8 cellular contexts compared by ENCODE assay signal in the genomic region with DNA sequence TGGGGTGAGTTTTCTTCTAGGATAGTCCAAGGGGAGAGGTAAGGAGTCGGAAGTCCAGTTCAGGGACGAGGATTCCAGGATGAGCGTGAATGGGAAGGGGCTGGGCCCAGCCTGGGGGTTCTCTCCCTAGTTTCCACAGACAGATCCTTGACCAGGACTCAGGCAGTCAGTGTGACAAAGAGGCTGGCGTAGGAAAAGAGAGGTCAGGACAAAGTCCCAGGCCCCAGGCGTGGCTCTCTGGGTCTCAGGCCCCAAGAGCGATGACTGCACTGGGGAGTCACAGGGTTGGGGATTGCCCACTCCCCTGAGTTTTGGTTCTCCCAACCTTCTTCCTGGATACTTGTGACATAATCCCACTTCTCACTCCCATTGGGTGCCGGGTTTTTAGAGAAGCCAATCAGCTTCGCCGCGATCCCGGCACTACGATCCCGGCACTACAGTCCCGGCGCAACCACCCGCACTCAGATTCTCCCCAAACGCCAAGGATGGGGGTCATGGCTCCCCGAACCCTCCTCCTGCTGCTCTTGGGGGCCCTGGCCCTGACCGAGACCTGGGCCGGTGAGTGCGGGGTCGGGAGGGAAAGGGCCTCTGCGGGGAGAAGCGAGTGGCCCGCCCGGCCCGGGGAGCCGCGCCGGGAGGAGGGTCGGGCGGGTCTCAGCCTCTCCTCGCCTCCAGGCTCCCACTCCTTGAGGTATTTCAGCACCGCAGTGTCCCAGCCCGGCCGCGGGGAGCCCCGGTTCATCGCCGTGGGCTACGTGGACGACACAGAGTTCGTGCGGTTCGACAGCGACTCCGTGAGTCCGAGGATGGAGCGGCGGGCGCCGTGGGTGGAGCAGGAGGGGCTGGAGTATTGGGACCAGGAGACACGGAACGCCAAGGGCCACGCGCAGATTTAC. TPM values are rescaled to one million over a fixed set of nuclear protein-coding genes. Genes with fewer than 3 reads are reported as not detected.
DNase-seq lines count a peak whose midpoint lies in the region; ATAC-seq and TF ChIP-seq lines count a peak whose summit lies in the region.

No MANE protein-coding gene starts in this region.

- no peak for TF ChIP-seq EP300 in transverse colon (IDR thresholded peaks at IDR 0.05; ENCODE audit: low read depth)

- H3K36me3 Mint-ChIP-seq in activated naive CD8-positive, alpha-beta T cell treated with anti-CD3 and anti-CD28 coated beads, Interleukin-2, amount 10 ng/mL, durations not matched to agents 7 days and 5 days = peaks cover 2% of the 10 kb centered on the region

- intact Hi-C loops in cardiac septum (cut with DNase I) = no loop called here
- intact Hi-C loops in transverse colon (cut with DNase I; ENCODE audit: low total_unique reads) = no loop called here

- H3K4me2 ChIP-seq in parathyroid adenoma (ENCODE audit: low read length) = peak overlapping the region; percentile 73

- peak; percentile 40 for DNase-seq in DMS 273 treated with DMSO at 0.1 percent for 48 hours (lab: John Stamatoyannopoulos, UW)
- DNase-seq in SKM-1 (lab: John Stamatoyannopoulos, UW; ENCODE audit: unreplicated experiment) = peak; percentile 16
- peak; percentile 65 for DNase-seq in activated naive CD8-positive, alpha-beta T cell treated with anti-CD3 and anti-CD28 coated beads, Interleukin-2, amount 10 ng/mL, durations not matched to agents 7 days and 5 days
- peak; percentile 83 for DNase-seq in cardiac septum (ENCODE audit: low spot score)
- DNase-seq in transverse colon = peak; percentile 70

- in situ Hi-C loops in transverse colon (cut with MboI; ENCODE audit: low pct_ligation_motif_present in 1 of 4, low pct_unique_long_range_greater_than_20kb in 1 of 4, low sequenced_read_pairs in 3 of 4) = no loop called here

- H3K9me3 ChIP-seq in HUES64 (ENCODE audit: insufficient read depth, low read depth, low read length) = no peaks in the 10 kb centered on the region
- no peaks in the 10 kb centered on the region for H3K9me3 ChIP-seq in parathyroid adenoma (ENCODE audit: control insufficient read depth, low read length)
- H3K9me3 ChIP-seq in transverse colon = no peaks in the 10 kb centered on the region

- H3K27ac ChIP-seq in HUES64 (ENCODE audit: low read depth, low read length) (no peak overlapping the region), parathyroid adenoma (peak overlapping the region; percentile 45), transverse colon (peak overlapping the region; percentile 57 to 88 (median 78))

- 4% methylated on average over 56 of the region's 56 CpGs for WGBS in HUES64
- 2 to 30% methylated on average over 2 to 46 of the region's 56 CpGs for WGBS in transverse colon (ENCODE audit: low coverage in 1 of 2), 2 donors

- H3K27me3 ChIP-seq in HUES64 (ENCODE audit: insufficient read depth, low read length) (peaks cover 21% of the 10 kb centered on the region), parathyroid adenoma (ENCODE audit: control insufficient read depth, insufficient read depth, low read length) (no peaks in the 10 kb centered on the region), transverse colon (peaks cover 35% of the 10 kb centered on the region)

- no peaks in the 10 kb centered on the region for H3K79me2 ChIP-seq in parathyroid adenoma

- H3K27ac Mint-ChIP-seq in activated naive CD8-positive, alpha-beta T cell treated with anti-CD3 and anti-CD28 coated beads, Interleukin-2, amount 10 ng/mL, durations not matched to agents 7 days and 5 days = peak overlapping the region; percentile 76

- peak overlapping the region; percentile 82 for H3K4me3 Mint-ChIP-seq in activated naive CD8-positive, alpha-beta T cell treated with anti-CD3 and anti-CD28 coated beads, Interleukin-2, amount 10 ng/mL, durations not matched to agents 7 days and 5 days

- peaks cover 39% of the 10 kb centered on the region for H3K27me3 Mint-ChIP-seq in activated naive CD8-positive, alpha-beta T cell treated with anti-CD3 and anti-CD28 coated beads, Interleukin-2, amount 10 ng/mL, durations not matched to agents 7 days and 5 days

- TF ChIP-seq POLR2A in transverse colon (IDR thresholded peaks at IDR 0.05) = no peak

- peaks cover 11% of the 10 kb centered on the region for H3K4me1 Mint-ChIP-seq in activated naive CD8-positive, alpha-beta T cell treated with anti-CD3 and anti-CD28 coated beads, Interleukin-2, amount 10 ng/mL, durations not matched to agents 7 days and 5 days

- TF ChIP-seq CTCF in parathyroid adenoma (IDR thresholded peaks at IDR 0.05) (peak; percentile 38), transverse colon (IDR thresholded peaks at IDR 0.05) (peak in 2 of 5 experiments; percentile 18 to 28)

- H3K36me3 ChIP-seq in HUES64 (ENCODE audit: insufficient read depth, low read length) (no peaks in the 10 kb centered on the region), parathyroid adenoma (ENCODE audit: control insufficient read depth, insufficient read depth, low read length) (no peaks in the 10 kb centered on the region), transverse colon (no peaks in the 10 kb centered on the region)

- no peaks in the 10 kb centered on the region for H3K9me3 Mint-ChIP-seq in activated naive CD8-positive, alpha-beta T cell treated with anti-CD3 and anti-CD28 coated beads, Interleukin-2, amount 10 ng/mL, durations not matched to agents 7 days and 5 days

- POLR2A ChIA-PET in activated naive CD8-positive, alpha-beta T cell treated with anti-CD3 and anti-CD28 coated beads, Interleukin-2, amount 10 ng/mL, durations not matched to agents 7 days and 5 days (lab: Charles Lee) = interaction anchor here (0.6 to 1.0 kb wide), 3 partner anchors 13 to 67 kb away, joined by 3 to 4 read pairs (median 3); a partner anchor contains a TSS

- H2AFZ ChIP-seq in parathyroid adenoma = peak overlapping the region; percentile 85

- H3K4me1 ChIP-seq in HUES64 (ENCODE audit: insufficient read depth, low read length) (peaks cover 11% of the 10 kb centered on the region), parathyroid adenoma (no peaks in the 10 kb centered on the region), transverse colon (peaks cover 0 to 10% (median 6%) of the 10 kb centered on the region in 4 donors)

- H3K9ac ChIP-seq in HUES64 (ENCODE audit: low read depth, low read length) = peak overlapping the region; percentile 33; the same call in 1 of the 2 replicates
- peak overlapping the region; percentile 2 for H3K9ac ChIP-seq in parathyroid adenoma

- peak; percentile 85 for ATAC-seq in GM21390 (IDR thresholded peaks at IDR 0.05; ENCODE audit: unreplicated experiment)
- peak; percentile 75 for ATAC-seq in activated naive CD8-positive, alpha-beta T cell treated with anti-CD3 and anti-CD28 coated beads, Interleukin-2, amount 10 ng/mL, durations not matched to agents 7 days and 5 days (ENCODE audit: low read depth)

- H3K4me3 ChIP-seq in HUES64 (ENCODE audit: low read length) (peak overlapping the region; percentile 69), parathyroid adenoma (ENCODE audit: low read depth, low read length) (peak overlapping the region; percentile 91), transverse colon (peak overlapping the region; percentile 57 to 84 (median 63))

RNA-seq across cellular contexts. Expression of a gene that starts 46.2 kb away (rescaled TPM):
- polyA plus RNA-seq in HUES64 (2013, experiment 1 of 2) = 20.3 TPM
- 22.2 TPM for polyA plus RNA-seq in HUES64 (2013, experiment 2 of 2)
- 10 to 100 TPM; 75.5 to 79.3 TPM for total RNA-seq in activated naive CD8-positive, alpha-beta T cell treated with anti-CD3 and anti-CD28 coated beads, Interleukin-2, amount 10 ng/mL, durations not matched to agents 7 days and 5 days
- total RNA-seq in cardiac septum = 24.2 TPM
- total RNA-seq in transverse colon = 10 to 100 TPM; 19.5 to 92.0 (median 53.2) TPM

Comparison
In these comparisons a context has a peak if more than half of its experiments do, and no peak if none do; other contexts are left out.
1. DNase-seq: peak in every context shown above with its lines; median percentile 83 in cardiac septum; 70 in transverse colon; 65 in activated naive CD8-positive, alpha-beta T cell treated with anti-CD3 and anti-CD28 coated beads, Interleukin-2, amount 10 ng/mL, durations not matched to agents 7 days and 5 days; 40 in DMS 273 treated with DMSO at 0.1 percent for 48 hours; 16 in SKM-1.